2 cellular contexts compared by ENCODE assay signal in the genomic region with DNA sequence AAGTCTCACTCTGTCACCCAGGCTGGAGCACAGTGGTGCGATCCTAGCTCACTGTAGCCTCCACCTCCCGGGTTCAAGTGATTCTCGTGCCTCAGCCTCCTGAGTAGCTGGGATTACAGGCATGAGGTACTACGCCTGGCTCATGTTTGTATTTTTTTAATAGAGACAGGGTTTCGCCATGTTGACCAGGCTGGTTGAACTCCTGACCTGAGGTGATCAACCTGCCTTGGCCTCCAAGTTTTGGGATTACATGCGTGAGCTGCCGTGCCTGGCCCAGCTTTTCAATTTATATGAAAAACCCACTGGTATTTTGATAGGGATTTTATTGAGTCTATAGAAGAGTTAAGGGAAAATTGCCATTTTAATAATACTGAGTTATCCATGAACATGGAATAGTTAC.
TF ChIP-seq lines count a peak whose summit lies in the region.

No MANE protein-coding gene starts in this region.

TF ChIP-seq in GM12891, 5 proteins besides CTCF, POLR2A, EP300 and RAD21:
- TF ChIP-seq POLR2AphosphoS5 (IDR thresholded peaks at IDR 0.05; ENCODE audit: low read depth, low read length) (no peak), PAX5 (IDR thresholded peaks at IDR 0.05; ENCODE audit: insufficient read depth, low read length, severe bottlenecking) (no peak), TAF1 (IDR thresholded peaks at IDR 0.05; ENCODE audit: low read depth, low read length) (no peak), SPI1 (IDR thresholded peaks at IDR 0.05; ENCODE audit: low read depth, low read length) (no peak), POU2F2 (IDR thresholded peaks at IDR 0.05; ENCODE audit: low read depth, low read length) (no peak)

TF ChIP-seq in H1, 55 proteins besides CTCF, POLR2A, EP300 and RAD21:
- TF ChIP-seq KDM4A (IDR thresholded peaks at IDR 0.05; ENCODE audit: low read depth, low read length, severe bottlenecking) = no peak
- TF ChIP-seq TBP (IDR thresholded peaks at IDR 0.05; ENCODE audit: low read depth, low read length) = no peak
- TF ChIP-seq TAF7 (optimal IDR thresholded peaks at IDR 0.05; ENCODE audit: borderline replicate concordance, low read depth, low read length) = no peak
- TF ChIP-seq BACH1 (IDR thresholded peaks at IDR 0.05; ENCODE audit: low read length) = no peak
- TF ChIP-seq NRF1 (IDR thresholded peaks at IDR 0.05; ENCODE audit: low read depth, low read length) = no peak
- no peak for TF ChIP-seq MAFK (IDR thresholded peaks at IDR 0.05; ENCODE audit: low read depth, low read length)
- no peak for TF ChIP-seq SIX5 (IDR thresholded peaks at IDR 0.05; ENCODE audit: low read depth, low read length)
- no peak for TF ChIP-seq SP4 (IDR thresholded peaks at IDR 0.05; ENCODE audit: low read length)
- no peak for TF ChIP-seq HDAC6 (IDR thresholded peaks at IDR 0.05; ENCODE audit: low read depth, low read length)
- no peak for TF ChIP-seq CBX8 (IDR thresholded peaks at IDR 0.05; ENCODE audit: borderline replicate concordance, low read depth, low read length)
- no peak for TF ChIP-seq ATF3 (IDR thresholded peaks at IDR 0.05; ENCODE audit: insufficient read depth, low read depth, low read length)
- TF ChIP-seq, protein P1, sequence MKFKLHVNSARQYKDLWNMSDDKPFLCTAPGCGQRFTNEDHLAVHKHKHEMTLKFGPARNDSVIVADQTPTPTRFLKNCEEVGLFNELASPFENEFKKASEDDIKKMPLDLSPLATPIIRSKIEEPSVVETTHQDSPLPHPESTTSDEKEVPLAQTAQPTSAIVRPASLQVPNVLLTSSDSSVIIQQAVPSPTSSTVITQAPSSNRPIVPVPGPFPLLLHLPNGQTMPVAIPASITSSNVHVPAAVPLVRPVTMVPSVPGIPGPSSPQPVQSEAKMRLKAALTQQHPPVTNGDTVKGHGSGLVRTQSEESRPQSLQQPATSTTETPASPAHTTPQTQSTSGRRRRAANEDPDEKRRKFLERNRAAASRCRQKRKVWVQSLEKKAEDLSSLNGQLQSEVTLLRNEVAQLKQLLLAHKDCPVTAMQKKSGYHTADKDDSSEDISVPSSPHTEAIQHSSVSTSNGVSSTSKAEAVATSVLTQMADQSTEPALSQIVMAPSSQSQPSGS (IDR thresholded peaks at IDR 0.05; ENCODE audit: low read length) = no peak
- TF ChIP-seq TAF1 (IDR thresholded peaks at IDR 0.05; ENCODE audit: low read depth, low read length) = no peak
- TF ChIP-seq KDM5A (IDR thresholded peaks at IDR 0.05; ENCODE audit: low read length) = no peak
- no peak for TF ChIP-seq CREB1 (IDR thresholded peaks at IDR 0.05)
- no peak for TF ChIP-seq RFX5 (IDR thresholded peaks at IDR 0.05; ENCODE audit: borderline replicate concordance, low read depth, low read length)
